16 cellular contexts compared by ENCODE assay signal in the genomic region with DNA sequence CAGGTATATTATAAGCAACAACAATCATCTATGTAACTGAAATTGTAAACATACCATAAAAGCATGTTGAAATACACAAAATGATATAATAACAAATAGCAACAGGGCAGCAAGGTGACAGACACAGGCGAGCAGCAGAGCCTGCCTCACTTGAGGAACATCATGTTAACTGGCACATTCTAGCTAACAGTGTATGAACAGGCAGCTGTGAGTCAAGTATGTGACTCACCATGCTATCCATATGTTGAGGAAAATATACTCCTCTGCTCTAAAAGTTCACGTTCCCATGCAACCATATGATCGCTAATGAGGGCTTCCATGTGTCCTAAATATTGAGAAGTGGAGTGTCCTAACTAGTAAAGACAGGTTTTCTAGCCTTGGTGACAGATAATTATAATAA. TPM values are rescaled to one million over a fixed set of nuclear protein-coding genes. Genes with fewer than 3 reads are reported as not detected.
DNase-seq lines count a peak whose midpoint lies in the region; ATAC-seq and TF ChIP-seq lines count a peak whose summit lies in the region.
"Had no signal": no experiment of that assay in that cellular context is flagged by ENCODE, and none has a peak within 500 bp of the region (broad histone marks: within the 10 kb centered on the region; RNA-seq: fewer than 3 reads in every experiment).

No MANE protein-coding gene starts in this region.

- H3K36me3 ChIP-seq in ACC112 (ENCODE audit: insufficient read depth, low read length): no peaks in the 10 kb centered on the region; the same call in 1 of the 2 replicates
- peaks cover 12 to 29% of the 10 kb centered on the region in 2 experiments for H3K36me3 ChIP-seq in SK-N-SH (replicated peaks in 1 of 2; ENCODE audit: control insufficient read depth in 1 of 2, insufficient read depth in 2 of 2, low read length in 1 of 2)
- peaks cover 0 to 63% (median 19%) of the 10 kb centered on the region in 4 donors for H3K36me3 ChIP-seq in esophagus muscularis mucosa
- H3K36me3 ChIP-seq: ovary, transverse colon had no signal

- H3K27ac ChIP-seq in ACC112 (ENCODE audit: low read depth, low read length): peak overlapping the region; percentile 7; the same call in 1 of the 2 replicates
- H3K27ac ChIP-seq in SK-N-SH (ENCODE audit: low read depth in 2 of 2, low read length in 1 of 2): peak overlapping the region in 1 of 2 experiments; percentile 50; a peak in 2 of 4 replicates
- H3K27ac ChIP-seq in esophagus muscularis mucosa (replicated peaks in 1 of 4): no peak overlapping the region
- H3K27ac ChIP-seq: ovary, transverse colon had no signal

- H2AFZ ChIP-seq in ACC112 (ENCODE audit: low read length, unreplicated experiment) (no peak overlapping the region), SK-N-SH (ENCODE audit: low read depth) (no peak overlapping the region)

- H3K4me3 ChIP-seq in ACC112 (ENCODE audit: low read depth, low read length): no peak overlapping the region
- no peak overlapping the region for H3K4me3 ChIP-seq in SK-N-SH (ENCODE audit: low read depth in 2 of 2, low read length in 1 of 2)
- H3K4me3 ChIP-seq in fibroblast of pulmonary artery (replicated peaks; ENCODE audit: low read depth, low read length): no peak overlapping the region
- H3K4me3 ChIP-seq in esophagus muscularis mucosa: no peak overlapping the region
- H3K4me3 ChIP-seq: GM12878, ovary, transverse colon had no signal

- H3K79me2 ChIP-seq in ACC112 (ENCODE audit: control insufficient read depth, insufficient read depth, low read length, unreplicated experiment) (no peaks in the 10 kb centered on the region), SK-N-SH (ENCODE audit: insufficient read depth) (no peaks in the 10 kb centered on the region)

- no peaks in the 10 kb centered on the region for H3K4me1 Mint-ChIP-seq in T-cell
- H3K4me1 Mint-ChIP-seq: mesothelial cell of epicardium had no signal

- no peak overlapping the region for H3K4me3 Mint-ChIP-seq in T-cell
- H3K4me3 Mint-ChIP-seq: mesothelial cell of epicardium had no signal

- H3K9me3 ChIP-seq in SK-N-SH (no peaks in the 10 kb centered on the region), esophagus muscularis mucosa (no peaks in the 10 kb centered on the region)
- H3K9me3 ChIP-seq: ovary, transverse colon had no signal

- POLR2A ChIA-PET in SK-N-SH (lab: Yijun Ruan, JAX) (no interaction called here), T-cell (lab: Charles Lee) (no interaction called here)

- H3F3A ChIP-seq in SK-N-SH (replicated peaks; ENCODE audit: insufficient read depth): peaks cover 6% of the 10 kb centered on the region

- H3K36me3 Mint-ChIP-seq in T-cell: peaks cover 22% of the 10 kb centered on the region

- no peak for ATAC-seq in T-cell (replicated peaks in 1 of 4)
- ATAC-seq: GM12878 had no signal

- H3K9me2 ChIP-seq in SK-N-SH: no peaks in the 10 kb centered on the region

- H3K27ac Mint-ChIP-seq in T-cell: no peak overlapping the region
- H3K27ac Mint-ChIP-seq: mesothelial cell of epicardium had no signal

- H3K27me3 Mint-ChIP-seq in T-cell: no peaks in the 10 kb centered on the region

- DNase-seq in HS-5 (ENCODE audit: low read depth) (peak; percentile 60), SK-N-SH (no peak), fibroblast of pulmonary artery (ENCODE audit: low read depth) (peak; percentile 38), NCI-H2081 treated with DMSO at 0.1 percent for 48 hours (lab: John Stamatoyannopoulos, UW) (no peak), esophagus muscularis mucosa (ENCODE audit: extremely low spot score) (no peak), NCI-H82 (lab: John Stamatoyannopoulos, UW) (no peak), T-cell (no peak)
- DNase-seq: activated CD4-positive, alpha-beta T cell treated with anti-CD3 and anti-CD28 coated beads, Interleukin-2, amount 50 U/mL, for 1 hour; DMS153; Karpas-422; ovary; T-helper 2 cell; transverse colon had no signal

- TF ChIP-seq CTCF in SK-N-SH (IDR thresholded peaks at IDR 0.05) (no peak), fibroblast of pulmonary artery (IDR thresholded peaks at IDR 0.05; ENCODE audit: low read length, missing control alignments) (no peak), esophagus muscularis mucosa (IDR thresholded peaks at IDR 0.05) (no peak)

- intact Hi-C loops in esophagus muscularis mucosa (cut with DNase I): no loop called here

- TF ChIP-seq EP300 in SK-N-SH (IDR thresholded peaks at IDR 0.05; ENCODE audit: borderline replicate concordance in 1 of 2, low read depth in 1 of 2, low read length in 1 of 2): no peak
- TF ChIP-seq EP300 in esophagus muscularis mucosa (IDR thresholded peaks at IDR 0.05): no peak

- no peak overlapping the region for H3K4me2 ChIP-seq in SK-N-SH

- 56% methylated on average over 3 of the region's 3 CpGs for WGBS in SK-N-SH (ENCODE audit: low lambda C conversion rate)
- 98% methylated on average over 3 of the region's 3 CpGs for WGBS in esophagus muscularis mucosa

- no peak for TF ChIP-seq POLR2A in esophagus muscularis mucosa (IDR thresholded peaks at IDR 0.05; ENCODE audit: low read depth)

- H3K4me1 ChIP-seq in ACC112 (ENCODE audit: control insufficient read depth, insufficient read depth, low read length, unreplicated experiment) (peaks cover 15% of the 10 kb centered on the region), SK-N-SH (ENCODE audit: control insufficient read depth in 1 of 2, insufficient read depth in 2 of 2, low read depth in 1 of 2, low read length in 1 of 2) (no peaks in the 10 kb centered on the region; a peak in 1 of 4 replicates), esophagus muscularis mucosa (no peaks in the 10 kb centered on the region)

- no peak overlapping the region for H3K9ac ChIP-seq in SK-N-SH

- no peaks in the 10 kb centered on the region for H3K9me3 Mint-ChIP-seq in T-cell
- H3K9me3 Mint-ChIP-seq: mesothelial cell of epicardium had no signal

- H4K20me1 ChIP-seq in SK-N-SH (ENCODE audit: insufficient read depth): no peaks in the 10 kb centered on the region

- no peak for TF ChIP-seq RAD21 in SK-N-SH (IDR thresholded peaks at IDR 0.05; ENCODE audit: low read length)

- CTCF ChIA-PET in SK-N-SH (lab: Yijun Ruan, JAX) (interaction anchor here (0.6 to 2.2 kb wide), 4 partner anchors 9 to 394 kb away, joined by 3 to 8 read pairs (median 4); no protein-coding TSS in a partner anchor), T-cell (lab: Charles Lee) (interaction anchor here in 1 of 2 donors (0.6 kb wide), 1 partner anchor 421 kb away, joined by 3 read pairs; no protein-coding TSS in a partner anchor)

- H3K27me3 ChIP-seq in ACC112 (ENCODE audit: insufficient read depth, low read length): no peaks in the 10 kb centered on the region
- H3K27me3 ChIP-seq in SK-N-SH (ENCODE audit: insufficient read depth): no peaks in the 10 kb centered on the region
- H3K27me3 ChIP-seq in esophagus muscularis mucosa: no peaks in the 10 kb centered on the region
- H3K27me3 ChIP-seq: ovary, transverse colon had no signal

TF ChIP-seq in SK-N-SH, 30 proteins besides CTCF, POLR2A, EP300 and RAD21:
- TF ChIP-seq JUND (IDR thresholded peaks at IDR 0.05) (peak; percentile 34; the same call in 1 of the 2 replicates), TCF12 (IDR thresholded peaks at IDR 0.05) (peak; percentile 43; the same call in 1 of the 2 replicates), FOSL2 (IDR thresholded peaks at IDR 0.05; ENCODE audit: borderline replicate concordance, low read depth) (peak; percentile 73; the same call in 1 of the 2 replicates), RXRA (IDR thresholded peaks at IDR 0.05; ENCODE audit: borderline replicate concordance, low read depth) (no peak)
- TF ChIP-seq, protein P1, sequence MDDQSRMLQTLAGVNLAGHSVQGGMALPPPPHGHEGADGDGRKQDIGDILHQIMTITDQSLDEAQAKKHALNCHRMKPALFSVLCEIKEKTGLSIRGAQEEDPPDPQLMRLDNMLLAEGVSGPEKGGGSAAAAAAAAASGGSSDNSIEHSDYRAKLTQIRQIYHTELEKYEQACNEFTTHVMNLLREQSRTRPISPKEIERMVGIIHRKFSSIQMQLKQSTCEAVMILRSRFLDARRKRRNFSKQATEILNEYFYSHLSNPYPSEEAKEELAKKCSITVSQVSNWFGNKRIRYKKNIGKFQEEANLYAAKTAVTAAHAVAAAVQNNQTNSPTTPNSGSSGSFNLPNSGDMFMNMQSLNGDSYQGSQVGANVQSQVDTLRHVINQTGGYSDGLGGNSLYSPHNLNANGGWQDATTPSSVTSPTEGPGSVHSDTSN (IDR thresholded peaks at IDR 0.05): 0 out of 2 replicates have a peak, but pooled peaks have one; percentile 16

RNA-seq across cellular contexts. Expression of gene SERAC1, which starts 18.4 kb away (rescaled TPM):
- 5.6 and 8.9 TPM in 2 replicates for polyA plus RNA-seq in SK-N-SH (2012; rRNA removed)
- polyA plus RNA-seq in SK-N-SH (2012; cell fraction: cytosol; rRNA removed): 7.0 and 7.4 TPM in 2 replicates
- 5.6 and 11.4 TPM in 2 replicates for polyA plus RNA-seq in SK-N-SH (2012; cell fraction: nucleus; rRNA removed)
- 10 to 100 TPM; 18.4 to 27.1 (median 20.5) TPM for total RNA-seq in esophagus muscularis mucosa
- total RNA-seq in T-cell: 1 to 10 TPM; 2.9 to 4.7 (median 3.4) TPM

RNA-seq across cellular contexts. Expression of gene GTF2H5, which starts 18.5 kb away (rescaled TPM):
- 7.7 and 8.0 TPM in 2 replicates for polyA plus RNA-seq in SK-N-SH (2012; rRNA removed)
- polyA plus RNA-seq in SK-N-SH (2012; cell fraction: cytosol; rRNA removed): 11.2 and 17.0 TPM in 2 replicates
- polyA plus RNA-seq in SK-N-SH (2012; cell fraction: nucleus; rRNA removed): 3.1 and 4.1 TPM in 2 replicates
- total RNA-seq in esophagus muscularis mucosa (10 to 100 TPM in 3 of 4 donors, 1 to 10 TPM in 1; 7.8 to 12.3 (median 10.9) TPM), T-cell (10 to 100 TPM in 2 of 5 donors, 1 to 10 TPM in 3; 7.0 to 13.6 (median 9.5) TPM)

Comparison
In these comparisons a context has a peak if more than half of its experiments do, and no peak if none do; other contexts are left out.
1. DNase-seq: peak in HS-5 (single experiment) and fibroblast of pulmonary artery (single experiment); none in SK-N-SH (single experiment), NCI-H2081 treated with DMSO at 0.1 percent for 48 hours (single experiment), esophagus muscularis mucosa (single experiment), NCI-H82 (single experiment) and T-cell (0 of 34).